Comparison of ENCODE assay signal across 8 cellular contexts in the genomic region with DNA sequence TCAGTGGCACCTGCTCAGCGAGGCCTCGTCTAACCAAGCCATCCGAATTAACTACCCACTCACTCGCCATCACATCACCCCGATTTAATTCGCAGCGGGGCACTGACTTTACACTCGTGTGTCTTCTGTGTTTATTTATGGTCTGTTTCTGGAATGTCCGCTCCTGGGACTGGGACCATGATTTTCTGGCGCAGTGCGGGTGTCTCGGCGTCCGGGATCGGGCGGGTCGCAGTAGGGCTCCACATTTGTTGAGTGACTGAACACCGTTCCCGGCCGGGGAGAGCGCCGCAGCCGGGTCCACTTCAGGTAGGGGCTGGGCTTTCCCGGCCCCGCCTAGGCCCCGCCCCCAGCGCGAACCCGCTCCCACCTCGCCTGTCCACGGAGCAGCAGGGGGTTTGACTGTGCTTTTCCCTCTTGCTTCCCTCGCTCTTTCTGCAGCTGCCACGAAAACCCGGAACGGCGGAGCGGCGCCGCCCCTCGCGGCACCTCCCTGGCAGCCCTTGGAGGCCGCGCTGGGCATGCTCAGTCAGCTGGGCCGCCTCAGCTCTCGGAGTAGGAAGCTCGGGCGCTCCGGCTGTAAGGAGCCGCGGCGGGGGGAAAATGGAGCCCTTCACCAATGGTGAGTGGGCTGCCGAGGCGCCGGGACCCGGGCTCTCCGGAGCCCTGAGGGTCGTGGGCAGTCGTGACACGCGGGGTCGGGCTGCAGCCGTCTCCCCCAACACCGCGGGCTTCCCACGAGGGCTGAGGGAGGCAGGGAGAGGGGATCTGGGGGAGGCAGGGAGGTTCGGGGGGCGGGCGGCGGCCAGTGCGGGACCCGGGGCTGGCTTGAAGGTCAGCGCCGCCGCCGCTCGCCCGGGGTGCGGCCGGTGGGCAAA. TPM values are rescaled to one million over a fixed set of nuclear protein-coding genes. Genes with fewer than 3 reads are reported as not detected.
DNase-seq lines count a peak whose midpoint lies in the region; ATAC-seq and TF ChIP-seq lines count a peak whose summit lies in the region.

Gene LNPEP (plus strand): TSS at position 525 of the 875 bp plus-strand sequence. CDS start 76 bp downstream, at position 601.

- WGBS in right lobe of liver (ENCODE audit: insufficient coverage, low coverage, low lambda C conversion rate, missing lambda C conversion rate), result under 1% methylated on average over 33 of the region's 79 CpGs

- H3K27me3 ChIP-seq in dorsolateral prefrontal cortex, result no peaks in the 10 kb centered on the region
- H3K27me3 ChIP-seq in right lobe of liver, result no peaks in the 10 kb centered on the region

- POLR2A ChIA-PET in activated CD4-positive, alpha-beta memory T cell treated with anti-CD3 and anti-CD28 coated beads for 36 hours (lab: Charles Lee), result interaction anchor here (0.6 to 2.4 kb wide), 12 partner anchors 13 to 145 kb away, joined by 3 to 13 read pairs (median 6); partner anchors contain the start of genes ERAP1 and ERAP2

- CTCF ChIA-PET in activated CD4-positive, alpha-beta memory T cell treated with anti-CD3 and anti-CD28 coated beads for 36 hours (lab: Charles Lee), result interaction anchor here (0.6 to 2.0 kb wide), 10 partner anchors 10 to 228 kb away, joined by 3 to 10 read pairs (median 4); partner anchors contain the start of genes ERAP1 and ERAP2

- TF ChIP-seq POLR2A in right lobe of liver (IDR thresholded peaks at IDR 0.05), result peak; percentile 87

- peak; percentile 44 for ATAC-seq in GM19397 (IDR thresholded peaks at IDR 0.05; ENCODE audit: unreplicated experiment)
- ATAC-seq in HG03571 (IDR thresholded peaks at IDR 0.05; ENCODE audit: unreplicated experiment), result peak; percentile 43
- peak; percentile 81 to 90 (median 83) for ATAC-seq in right lobe of liver

- H3K9me3 ChIP-seq in right lobe of liver, result peaks cover 0 to 2% (median 0%) of the 10 kb centered on the region in 4 donors

- no peaks in the 10 kb centered on the region for H3K36me3 ChIP-seq in right lobe of liver

- H3K4me1 Mint-ChIP-seq in activated CD4-positive, alpha-beta memory T cell treated with anti-CD3 and anti-CD28 coated beads for 36 hours (ENCODE audit: low read depth), result peaks cover 58% of the 10 kb centered on the region

- H3K27ac ChIP-seq in C4-2B (peak within 1 kb of the TSS; percentile 92), dorsolateral prefrontal cortex (peak within 1 kb of the TSS; percentile 95 to 100 (median 99)), right lobe of liver (peak within 1 kb of the TSS; percentile 89 to 97 (median 92))

- no peaks in the 10 kb centered on the region for H3K27me3 Mint-ChIP-seq in activated CD4-positive, alpha-beta memory T cell treated with anti-CD3 and anti-CD28 coated beads for 36 hours

- TF ChIP-seq CTCF in C4-2B (conservative IDR thresholded peaks at IDR 0.05) (no peak), dorsolateral prefrontal cortex (IDR thresholded peaks at IDR 0.05 in 54 of 56, conservative IDR thresholded peaks at IDR 0.05 in 2 of 56; ENCODE audit: low read depth in 1 of 56, partially characterized antibody in 56 of 56) (peak in 10 of 56 donors; percentile 4 to 41 (median 14)), right lobe of liver (IDR thresholded peaks at IDR 0.05) (peak in 1 of 4 donors; percentile 11)

- no peaks in the 10 kb centered on the region for H3K9me3 Mint-ChIP-seq in activated CD4-positive, alpha-beta memory T cell treated with anti-CD3 and anti-CD28 coated beads for 36 hours

- H3K4me3 ChIP-seq in dorsolateral prefrontal cortex, result peak within 1 kb of the TSS; percentile 63 to 96 (median 86)
- peak within 1 kb of the TSS; percentile 81 to 87 (median 86) for H3K4me3 ChIP-seq in right lobe of liver

- peak within 1 kb of the TSS; percentile 90 for H3K4me3 Mint-ChIP-seq in activated CD4-positive, alpha-beta memory T cell treated with anti-CD3 and anti-CD28 coated beads for 36 hours

- peaks cover 11% of the 10 kb centered on the region for H3K36me3 Mint-ChIP-seq in activated CD4-positive, alpha-beta memory T cell treated with anti-CD3 and anti-CD28 coated beads for 36 hours

- peaks cover 0 to 20% (median 7%) of the 10 kb centered on the region in 4 donors for H3K4me1 ChIP-seq in right lobe of liver

- peak within 1 kb of the TSS; percentile 98 for H3K27ac Mint-ChIP-seq in activated CD4-positive, alpha-beta memory T cell treated with anti-CD3 and anti-CD28 coated beads for 36 hours

- intact Hi-C loops in activated CD4-positive, alpha-beta memory T cell treated with anti-CD3 and anti-CD28 coated beads for 36 hours (cut with micrococcal nuclease), result loop anchor here (1.0 to 5.0 kb wide), 15 partner anchors 16 to 1994 kb away; partner anchors contain the start of genes CHD1, ERAP2 and RIOK2
- intact Hi-C loops in dorsolateral prefrontal cortex (cut with DNase I), result loop anchor here (1.0 to 10.0 kb wide), 8 partner anchors 59 to 1837 kb away; partner anchors contain the start of genes ERAP1 (in 2 of the 2), ERAP2 (in 1 of the 2), LIX1 (in 1 of the 2) and RGMB (in 1 of the 2)
- intact Hi-C loops in right lobe of liver (cut with DNase I), result no loop called here

- DNase-seq in NCI-H82 (lab: John Stamatoyannopoulos, UW) (peak; percentile 95), dorsolateral prefrontal cortex (peak; percentile 88 to 97 (median 95)), right lobe of liver (peak; percentile 98 to 99 (median 99))
- DNase-seq in activated CD4-positive, alpha-beta memory T cell treated with anti-CD3 and anti-CD28 coated beads for 36 hours, result peak; percentile 97
- peak; percentile 91 to 94 for DNase-seq in stimulated activated CD4-positive, alpha-beta T cell treated with anti-CD3 and anti-CD28 coated beads, Interleukin-4, amount 100 ng/mL, for 4 hours

RNA-seq across cellular contexts. Expression of gene LNPEP, which starts in this region (rescaled TPM):
- total RNA-seq in activated CD4-positive, alpha-beta memory T cell treated with anti-CD3 and anti-CD28 coated beads for 36 hours, result 10 to 100 TPM; 44.7 to 45.8 TPM
- 10 to 100 TPM; 40.3 to 69.3 (median 55.0) TPM for total RNA-seq in dorsolateral prefrontal cortex
- total RNA-seq in right lobe of liver, result 10 to 100 TPM in 2 of 6 experiments, 1 to 10 TPM in 4; 7.5 to 11.2 (median 9.9) TPM

Comparison
In these comparisons a context has a peak if more than half of its experiments do, and no peak if none do; other contexts are left out.
1. Peak in every context shown above with its lines: DNase-seq, ATAC-seq, H3K4me3 ChIP-seq and H3K27ac ChIP-seq.
2. intact Hi-C loops: an anchor here in activated CD4-positive, alpha-beta memory T cell treated with anti-CD3 and anti-CD28 coated beads for 36 hours (1.0 to 5.0 kb wide) and dorsolateral prefrontal cortex (1.0 to 10.0 kb wide); none called in right lobe of liver.